1 cellular context compared by ENCODE assay signal in genomic region chr1:25430666-25431494, GRCh38.
TF ChIP-seq lines count a peak whose summit lies in the region.

TSS of gene MACO1 (plus strand) at chr1:25430897. CDS start at chr1:25431099, 202 bp downstream.

TF ChIP-seq in SK-N-SH, 30 proteins besides CTCF, POLR2A, EP300 and RAD21 (continued from another document):
- TF ChIP-seq REST (IDR thresholded peaks at IDR 0.05; ENCODE audit: low read depth, low read length) = no peak
- no peak for TF ChIP-seq ELF1 (IDR thresholded peaks at IDR 0.05)
- TF ChIP-seq, protein P1, sequence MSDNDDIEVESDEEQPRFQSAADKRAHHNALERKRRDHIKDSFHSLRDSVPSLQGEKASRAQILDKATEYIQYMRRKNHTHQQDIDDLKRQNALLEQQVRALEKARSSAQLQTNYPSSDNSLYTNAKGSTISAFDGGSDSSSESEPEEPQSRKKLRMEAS (IDR thresholded peaks at IDR 0.05; ENCODE audit: low read depth) = no peak
- TF ChIP-seq EZH2phosphoT487 (IDR thresholded peaks at IDR 0.05; ENCODE audit: borderline replicate concordance, low read depth) = no peak
- TF ChIP-seq TAF1 (IDR thresholded peaks at IDR 0.05; ENCODE audit: borderline replicate concordance, low read depth, low read length) = no peak
